ENCODE assay signal across 19 cellular contexts in the genomic region with DNA sequence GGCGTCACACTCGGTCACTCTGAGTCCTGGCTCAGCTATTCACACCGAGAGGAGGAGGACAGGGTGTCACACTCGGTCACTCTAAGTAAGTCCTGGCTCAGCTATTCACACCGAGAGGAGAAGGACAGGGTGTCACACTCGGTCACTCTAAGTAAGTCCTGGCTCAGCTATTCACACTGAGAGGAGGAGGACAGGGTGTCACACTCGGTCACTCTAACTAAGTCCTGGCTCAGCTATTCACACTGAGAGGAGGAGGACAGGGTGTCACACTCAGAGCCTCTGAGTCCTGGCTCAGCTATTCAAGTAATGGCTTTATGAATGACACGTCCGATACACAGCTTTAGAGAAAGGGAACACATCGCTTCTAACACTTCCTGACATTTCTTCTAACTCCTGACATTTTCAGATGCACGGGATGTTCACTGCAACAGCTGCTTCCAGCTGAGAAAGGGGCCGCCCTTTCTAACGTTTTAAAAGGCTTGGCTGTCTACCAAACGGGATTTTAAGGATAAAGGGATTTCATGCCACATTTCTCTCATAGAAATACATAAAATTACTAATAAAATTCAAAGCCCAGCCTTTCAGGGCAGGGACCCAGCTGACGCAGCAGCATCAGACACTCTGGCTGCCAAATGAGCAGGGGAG. TPM values are rescaled to one million over a fixed set of nuclear protein-coding genes. Genes with fewer than 3 reads are reported as not detected.
DNase-seq lines count a peak whose midpoint lies in the region; ATAC-seq and TF ChIP-seq lines count a peak whose summit lies in the region.
"Had no signal": no experiment of that assay in that cellular context is flagged by ENCODE, and none has a peak within 500 bp of the region (broad histone marks: within the 10 kb centered on the region; RNA-seq: fewer than 3 reads in every experiment).

No MANE protein-coding gene starts in this region.

- no peak overlapping the region for H3K4me3 Mint-ChIP-seq in CD14-positive monocyte
- H3K4me3 Mint-ChIP-seq: stimulated activated naive B cell treated with anti-CD40 and anti-IgM and Interleukin-4, amounts not matched to agents 10 μg/mL and 1 μg/mL and 100 μg/mL, for 72 hours had no signal

- H3K27ac Mint-ChIP-seq in CD14-positive monocyte, result no peak overlapping the region
- H3K27ac Mint-ChIP-seq: stimulated activated naive B cell treated with anti-CD40 and anti-IgM and Interleukin-4, amounts not matched to agents 10 μg/mL and 1 μg/mL and 100 μg/mL, for 72 hours had no signal

- WGBS in esophagus squamous epithelium, 2 donors, result 7 to 46% methylated on average over 8 of the region's 15 CpGs
- 39 to 75% (median 45%) methylated on average over 14 to 15 of the region's 15 CpGs for WGBS in psoas muscle, 3 donors

- no TSS peak for BruUV-seq in A673 (replicated peaks; lab: Mats Ljungman, UMichigan)

- TF ChIP-seq CTCF in A673 (conservative IDR thresholded peaks at IDR 0.05; ENCODE audit: low read depth, low read length), result no peak
- TF ChIP-seq CTCF in LNCaP clone FGC (IDR thresholded peaks at IDR 0.05; ENCODE audit: control insufficient read depth, extremely low read depth, insufficient read depth), result no peak
- TF ChIP-seq CTCF in esophagus squamous epithelium (IDR thresholded peaks at IDR 0.05), result no peak
- TF ChIP-seq CTCF in psoas muscle (IDR thresholded peaks at IDR 0.05), result no peak
- no peak for TF ChIP-seq CTCF in CD14-positive monocyte (IDR thresholded peaks at IDR 0.05)
- TF ChIP-seq CTCF in GM20000 (IDR thresholded peaks at IDR 0.05; ENCODE audit: extremely low read depth, missing control alignments), result no peak

- POLR2A ChIA-PET in A673 (lab: Charles Lee; ENCODE audit: low non-redundant PET), result no interaction called here

- peaks cover 0 to 2% (median 0%) of the 10 kb centered on the region in 7 donors for H3K9me3 Mint-ChIP-seq in CD14-positive monocyte
- H3K9me3 Mint-ChIP-seq: stimulated activated naive B cell treated with anti-CD40 and anti-IgM and Interleukin-4, amounts not matched to agents 10 μg/mL and 1 μg/mL and 100 μg/mL, for 72 hours had no signal

- peak in 3 of 4 donors; percentile 33 to 67 (median 65) for ATAC-seq in psoas muscle
- no peak for ATAC-seq in HG03025 (IDR thresholded peaks at IDR 0.05; ENCODE audit: low FRiP score, unreplicated experiment)
- ATAC-seq: stimulated activated naive B cell treated with anti-CD40 and anti-IgM and Interleukin-4, amounts not matched to agents 10 μg/mL and 1 μg/mL and 100 μg/mL, for 72 hours had no signal

- peaks cover 17% of the 10 kb centered on the region for H3K4me1 ChIP-seq in A673 (ENCODE audit: insufficient read depth, low read length, poor library complexity, severe bottlenecking)
- peaks cover 6 to 16% (median 11%) of the 10 kb centered on the region in 3 donors for H3K4me1 ChIP-seq in esophagus squamous epithelium
- H3K4me1 ChIP-seq in psoas muscle, result peaks cover 4% of the 10 kb centered on the region
- H3K4me1 ChIP-seq: body of pancreas had no signal

- H3K9me3 ChIP-seq in A673 (ENCODE audit: low read depth, low read length, poor library complexity, severe bottlenecking) (no peaks in the 10 kb centered on the region), esophagus squamous epithelium (no peaks in the 10 kb centered on the region), psoas muscle (no peaks in the 10 kb centered on the region)
- H3K9me3 ChIP-seq: body of pancreas had no signal

- H3K36me3 ChIP-seq in A673 (ENCODE audit: insufficient read depth, low read length, poor library complexity, severe bottlenecking) (peaks cover 9% of the 10 kb centered on the region), esophagus squamous epithelium (peaks cover 0 to 77% (median 4%) of the 10 kb centered on the region in 3 donors), psoas muscle (ENCODE audit: insufficient read depth in 1 of 2, low read depth in 1 of 2) (peaks cover 3 to 21% of the 10 kb centered on the region in 2 donors)

- no peak for TF ChIP-seq POLR2A in esophagus squamous epithelium (IDR thresholded peaks at IDR 0.05)

- DNase-seq in A673 (ENCODE audit: low spot score) (peak; percentile 78), LNCaP clone FGC (ENCODE audit: low read depth) (peak; percentile 90), esophagus squamous epithelium (lab: John Stamatoyannopoulos, UW) (no peak), psoas muscle (no peak), SKM-1 (lab: John Stamatoyannopoulos, UW; ENCODE audit: unreplicated experiment) (no peak), CD14-positive monocyte (ENCODE audit: low spot score) (no peak), GM20000 (ENCODE audit: low spot score) (no peak)
- DNase-seq: activated effector memory CD4-positive, alpha-beta T cell treated with Interleukin-2 at 50 U/mL for 16 hours; DMS 273 treated with DMSO at 0.1 percent for 48 hours; effector CD8-positive, alpha-beta T cell; glutamatergic neuron; NCI-H2029 treated with DMSO at 0.1 percent for 48 hours; retina; stimulated activated CD4-positive, alpha-beta T cell treated with anti-CD3 and anti-CD28 coated beads, Interleukin-4, amount 100 ng/mL, for 24 hours; stimulated activated naive B cell treated with anti-CD40 and anti-IgM and Interleukin-4, amounts not matched to agents 10 μg/mL and 1 μg/mL and 100 μg/mL, for 72 hours had no signal

- peaks cover 39 to 73% of the 10 kb centered on the region in 2 donors for H3K36me3 Mint-ChIP-seq in CD14-positive monocyte

- H3K27me3 ChIP-seq in A673 (replicated peaks; ENCODE audit: insufficient read depth, low read depth, low read length, poor library complexity) (no peaks in the 10 kb centered on the region), esophagus squamous epithelium (no peaks in the 10 kb centered on the region), psoas muscle (ENCODE audit: insufficient read depth in 3 of 3, low read length in 2 of 3) (no peaks in the 10 kb centered on the region)
- H3K27me3 ChIP-seq: body of pancreas had no signal

- peaks cover 5% of the 10 kb centered on the region for H3K4me1 Mint-ChIP-seq in CD14-positive monocyte
- H3K4me1 Mint-ChIP-seq: stimulated activated naive B cell treated with anti-CD40 and anti-IgM and Interleukin-4, amounts not matched to agents 10 μg/mL and 1 μg/mL and 100 μg/mL, for 72 hours had no signal

- H3K27ac ChIP-seq in A673 (ENCODE audit: low read depth, low read length, poor library complexity, severe bottlenecking) (peak overlapping the region; percentile 47), esophagus squamous epithelium (peak overlapping the region; percentile 11 to 79 (median 67)), psoas muscle (peak overlapping the region; percentile 58)
- H3K27ac ChIP-seq: HL-60 had no signal

- peaks cover 1 to 4% (median 2%) of the 10 kb centered on the region in 3 donors for H3K27me3 Mint-ChIP-seq in CD14-positive monocyte (ENCODE audit: low read depth in 3 of 3)
- H3K27me3 Mint-ChIP-seq: stimulated activated naive B cell treated with anti-CD40 and anti-IgM and Interleukin-4, amounts not matched to agents 10 μg/mL and 1 μg/mL and 100 μg/mL, for 72 hours had no signal

- CTCF ChIA-PET in A673 (lab: Charles Lee), result no interaction called here

- intact Hi-C loops in A673 (cut with micrococcal nuclease; ENCODE audit: unreplicated experiment) (no loop called here), esophagus squamous epithelium (cut with DNase I) (loop anchor here (10.0 kb wide), 1 partner anchor 60 kb away; no protein-coding TSS in a partner anchor), psoas muscle (cut with DNase I) (no loop called here), CD14-positive monocyte (cut with micrococcal nuclease) (no loop called here)

- H3K4me3 ChIP-seq in A673 (ENCODE audit: low read depth, low read length, poor library complexity, severe bottlenecking) (no peak overlapping the region), LNCaP clone FGC (ENCODE audit: low read depth, low read length) (0 out of 2 replicates have a peak overlapping the region, but pooled peaks have one; percentile 9), esophagus squamous epithelium (no peak overlapping the region), psoas muscle (peak overlapping the region; percentile 25)
- H3K4me3 ChIP-seq: body of pancreas had no signal

RNA-seq across cellular contexts. Expression of gene DRD4, which starts 28.1 kb away (rescaled TPM):
- total RNA-seq in A673 (2021), result 3.0 and 3.7 TPM in 2 replicates
- under 1 TPM in 1 of 4 donors, not detected in 3; 0.76 TPM for total RNA-seq in esophagus squamous epithelium
- total RNA-seq in psoas muscle, result 1 to 10 TPM in 2 of 4 donors, under 1 TPM in 1, not detected in 1; 0.55 to 1.2 (median 1.1) TPM
- polyA plus RNA-seq in psoas muscle, result under 1 TPM in 2 of 3 donors, not detected in 1; 0.14 to 0.18 TPM
- not detected for polyA plus RNA-seq in CD14-positive monocyte

RNA-seq across cellular contexts. Expression of gene DEAF1, which starts 29.8 kb away (rescaled TPM):
- total RNA-seq in A673 (2021), result 56.3 and 56.7 TPM in 2 replicates
- total RNA-seq in esophagus squamous epithelium, result 10 to 100 TPM; 18.3 to 45.0 (median 25.4) TPM
- 10 to 100 TPM; 15.0 to 30.0 (median 21.0) TPM for total RNA-seq in psoas muscle
- 10 to 100 TPM; 12.5 to 18.1 (median 15.3) TPM for polyA plus RNA-seq in psoas muscle
- polyA plus RNA-seq in CD14-positive monocyte, result 10 to 100 TPM; 18.0 to 22.2 TPM

RNA-seq across cellular contexts. Expression of gene TMEM80, which starts 30.4 kb away (rescaled TPM):
- total RNA-seq in A673 (2021) (13.6 and 17.6 TPM in 2 replicates), esophagus squamous epithelium (10 to 100 TPM; 16.1 to 55.3 (median 18.1) TPM), psoas muscle (10 to 100 TPM in 2 of 4 donors, 1 to 10 TPM in 2; 5.9 to 15.7 (median 9.7) TPM)
- polyA plus RNA-seq in psoas muscle (10 to 100 TPM in 2 of 3 donors, 1 to 10 TPM in 1; 7.4 to 16.3 (median 10.1) TPM), CD14-positive monocyte (10 to 100 TPM; 31.6 to 37.3 TPM)

RNA-seq across cellular contexts. Expression of gene SCT, which starts 38.2 kb away (rescaled TPM):
- 1.1 TPM in 1 of 2 replicates, not detected in the other for total RNA-seq in A673 (2021)
- 1 to 10 TPM in 1 of 4 donors, not detected in 3; 5.3 TPM for total RNA-seq in esophagus squamous epithelium
- 1 to 10 TPM in 2 of 4 donors, under 1 TPM in 1, not detected in 1; 0.89 to 4.8 (median 1.8) TPM for total RNA-seq in psoas muscle
- polyA plus RNA-seq in psoas muscle, result under 1 TPM in 1 of 3 donors, not detected in 2; 0.44 TPM
- polyA plus RNA-seq in CD14-positive monocyte, result not detected
- total RNA-seq: body of pancreas, Right ventricle myocardium inferior had no signal

RNA-seq across cellular contexts. Expression of gene CDHR5, which starts 40.4 kb away (rescaled TPM):
- total RNA-seq in A673 (2021) (not detected in 2 replicates), esophagus squamous epithelium (not detected), psoas muscle (under 1 TPM in 1 of 4 donors, not detected in 3; 0.20 TPM)
- polyA plus RNA-seq in psoas muscle (under 1 TPM in 2 of 3 donors, not detected in 1; 0.07 to 0.34 TPM), CD14-positive monocyte (under 1 TPM; 0.18 TPM)
- total RNA-seq: Right ventricle myocardium inferior had no signal

Comparison
In these comparisons a context has a peak if more than half of its experiments do, and no peak if none do; other contexts are left out.
1. DNase-seq: peak in A673 (single experiment) and LNCaP clone FGC (single experiment); none in esophagus squamous epithelium (single experiment), psoas muscle (0 of 2), SKM-1 (single experiment), CD14-positive monocyte (single experiment) and GM20000 (single experiment).
2. H3K4me3 ChIP-seq: peak in LNCaP clone FGC (single experiment) and psoas muscle (single experiment); none in A673 (single experiment) and esophagus squamous epithelium (0 of 4).
3. Peak in every context shown above with its lines, with median percentiles within 50 percentile points of each other: H3K27ac ChIP-seq.